Comparison of ENCODE assay signal across 8 cellular contexts in the genomic region with DNA sequence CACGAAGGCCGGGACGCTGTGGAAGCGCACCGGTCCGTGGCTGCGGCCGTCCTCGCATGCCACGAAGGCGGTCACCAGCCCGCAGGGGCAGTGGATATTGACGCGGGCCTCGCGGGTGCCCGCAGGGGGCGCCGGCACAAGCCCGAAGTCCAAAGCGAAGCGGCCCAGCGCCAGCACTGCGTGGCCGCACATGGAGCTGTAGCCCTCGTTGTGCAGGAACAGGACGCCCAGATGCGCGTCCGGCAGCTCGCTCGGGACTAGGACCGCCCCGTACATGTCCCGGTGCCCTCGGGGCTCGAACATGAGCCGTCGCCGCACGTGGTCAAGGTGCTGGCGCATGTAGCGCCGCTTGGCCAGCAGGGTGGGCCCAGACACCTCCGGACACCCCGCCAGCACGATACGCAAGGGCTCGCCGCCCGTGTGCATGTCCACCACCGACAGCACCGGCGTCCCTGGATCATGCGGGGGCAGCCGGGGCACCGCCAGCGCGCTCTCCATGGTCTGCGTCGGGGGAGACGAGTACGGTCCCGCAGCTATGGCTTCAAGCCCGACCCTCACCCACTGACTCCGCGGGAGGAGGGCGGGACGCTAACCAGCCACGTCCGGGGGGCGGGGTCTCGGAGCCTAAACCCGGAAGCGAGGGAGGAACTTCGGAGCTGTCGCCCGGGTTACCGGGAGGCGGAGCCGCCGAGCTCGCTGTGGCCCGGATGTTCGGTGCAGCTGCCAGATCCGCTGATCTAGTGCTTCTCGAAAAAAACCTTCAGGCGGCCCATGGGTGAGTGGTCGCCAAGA. TPM values are rescaled to one million over a fixed set of nuclear protein-coding genes. Genes with fewer than 3 reads are reported as not detected.
DNase-seq lines count a peak whose midpoint lies in the region; ATAC-seq and TF ChIP-seq lines count a peak whose summit lies in the region.

A gene with protein sequence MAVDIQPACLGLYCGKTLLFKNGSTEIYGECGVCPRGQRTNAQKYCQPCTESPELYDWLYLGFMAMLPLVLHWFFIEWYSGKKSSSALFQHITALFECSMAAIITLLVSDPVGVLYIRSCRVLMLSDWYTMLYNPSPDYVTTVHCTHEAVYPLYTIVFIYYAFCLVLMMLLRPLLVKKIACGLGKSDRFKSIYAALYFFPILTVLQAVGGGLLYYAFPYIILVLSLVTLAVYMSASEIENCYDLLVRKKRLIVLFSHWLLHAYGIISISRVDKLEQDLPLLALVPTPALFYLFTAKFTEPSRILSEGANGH (plus strand): TSS at position 699 of the 792 bp plus-strand sequence. CDS start 73 bp downstream, at position 772.
Gene L3HYPDH (minus strand): TSS at position 590 of the 792 bp plus-strand sequence. CDS start 92 bp downstream, at position 498.

- H3K27me3 ChIP-seq in BE2C (no peaks in the 10 kb centered on the region), kidney epithelial cell (ENCODE audit: control insufficient read depth, insufficient read depth, low read length) (no peaks in the 10 kb centered on the region)

- peak; percentile 90 for TF ChIP-seq POLR2A in GM19193 (IDR thresholded peaks at IDR 0.05; ENCODE audit: extremely low read depth, insufficient read depth, insufficient read length)

- peaks cover 17% of the 10 kb centered on the region for H3K36me3 ChIP-seq in BE2C
- no peaks in the 10 kb centered on the region for H3K36me3 ChIP-seq in kidney epithelial cell (ENCODE audit: control insufficient read depth, insufficient read depth, low read length)

- no peaks in the 10 kb centered on the region; the same call in 1 of the 2 replicates for H3K4me1 ChIP-seq in BE2C

- no peaks in the 10 kb centered on the region for H3K9me3 ChIP-seq in BE2C

- TF ChIP-seq CTCF in BE2C (IDR thresholded peaks at IDR 0.05; ENCODE audit: low read depth, low read length): peak; percentile 62
- TF ChIP-seq CTCF in kidney epithelial cell (IDR thresholded peaks at IDR 0.05; ENCODE audit: insufficient read depth, low read length, poor library complexity, severe bottlenecking): peak; percentile 40

- H3K4me3 ChIP-seq in BE2C (ENCODE audit: low read depth, low read length) (peak within 1 kb of the TSS; percentile 96), kidney epithelial cell (ENCODE audit: low read depth, low read length) (peak within 1 kb of the TSS; percentile 83)

- DNase-seq in BE2C: peak; percentile 99
- DNase-seq in NCI-H510A (lab: John Stamatoyannopoulos, UW): peak; percentile 97
- DNase-seq in activated CD4-positive, alpha-beta T cell treated with anti-CD3 and anti-CD28 coated beads for 1 hour: peak; percentile 96
- DNase-seq in cerebellum (ENCODE audit: low spot score): peak; percentile 96
- peak; percentile 75 for DNase-seq in kidney epithelial cell (ENCODE audit: low read depth)
- peak; percentile 95 to 99 for DNase-seq in stimulated activated CD4-positive, alpha-beta T cell treated with anti-CD3 and anti-CD28 coated beads, Interleukin-15, amount 100 ng/mL, for 48 hours (ENCODE audit: low read depth in 2 of 2)

- ATAC-seq in HG03439 (IDR thresholded peaks at IDR 0.05; ENCODE audit: unreplicated experiment): peak; percentile 88

RNA-seq across cellular contexts. Expression of the first gene that starts in this region (rescaled TPM):
- 63.6 TPM for polyA plus RNA-seq in BE2C (2012; ENCODE audit: insufficient read depth, insufficient read length, low read depth)
- total RNA-seq in cerebellum (95.1 TPM), kidney epithelial cell (56.9 and 66.7 TPM in 2 replicates)

RNA-seq across cellular contexts. Expression of gene L3HYPDH, which starts in this region (rescaled TPM):
- polyA plus RNA-seq in BE2C (2012; ENCODE audit: insufficient read depth, insufficient read length, low read depth): 6.9 TPM
- total RNA-seq in cerebellum: 46.5 TPM
- 21.1 and 31.0 TPM in 2 replicates for total RNA-seq in kidney epithelial cell

Comparison
In these comparisons a context has a peak if more than half of its experiments do, and no peak if none do; other contexts are left out.
1. Peak in every context shown above with its lines: DNase-seq, ATAC-seq and H3K4me3 ChIP-seq.